Comparison of ENCODE assay signal across 1 cellular context in the genomic region with DNA sequence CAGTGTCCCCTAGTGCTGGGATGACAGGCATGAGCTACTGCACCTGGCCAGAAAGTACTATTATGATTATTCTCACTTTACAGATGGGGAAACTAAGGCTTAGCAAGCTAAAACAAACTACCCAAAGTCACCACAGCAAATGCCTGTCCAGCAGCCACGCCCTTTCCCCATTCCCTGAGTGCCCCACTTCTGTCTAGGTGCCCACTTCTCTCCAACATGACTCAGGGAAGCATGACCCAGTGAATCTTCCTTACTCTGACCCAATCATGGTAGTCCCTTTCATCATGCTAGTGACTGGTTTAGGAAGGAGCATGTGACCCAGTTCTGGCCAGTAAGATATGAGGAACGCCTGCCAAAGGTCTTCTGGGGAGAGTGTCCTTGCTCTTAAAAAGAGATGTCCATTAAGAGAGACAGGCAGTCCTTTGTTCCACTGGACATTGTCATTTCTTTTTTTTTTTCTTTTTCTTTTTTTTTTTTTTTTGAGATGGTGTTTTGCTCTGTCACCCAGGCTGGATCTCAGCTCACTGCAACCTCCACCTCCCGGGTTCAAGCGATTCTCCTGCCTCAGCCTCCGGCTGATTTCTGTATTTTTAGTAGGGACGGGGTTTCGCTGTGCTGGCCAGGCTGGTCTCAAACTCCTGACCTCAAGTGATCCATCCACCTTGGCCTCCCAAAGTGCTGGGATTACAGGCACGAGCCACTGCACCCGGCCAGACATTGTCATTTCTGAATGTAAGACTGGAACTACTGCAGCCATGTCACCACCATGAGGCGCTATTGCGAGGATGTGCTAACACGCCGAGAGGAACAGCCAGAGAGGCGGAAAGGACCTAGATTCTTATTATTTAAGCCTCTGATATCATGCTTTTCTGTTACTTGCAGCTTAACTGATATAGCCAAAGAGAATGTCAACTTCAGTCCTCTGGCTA.
TF ChIP-seq lines count a peak whose summit lies in the region.

No MANE protein-coding gene starts in this region.

TF ChIP-seq in GM12878, 131 proteins besides CTCF, POLR2A, EP300 and RAD21:
- TF ChIP-seq SMAD5 (IDR thresholded peaks at IDR 0.05; ENCODE audit: low read depth) (no peak), MTA3 (IDR thresholded peaks at IDR 0.05; ENCODE audit: borderline replicate concordance, low read length) (no peak), ZNF207 (IDR thresholded peaks at IDR 0.05; ENCODE audit: borderline replicate concordance) (no peak), NR2F1 (conservative IDR thresholded peaks at IDR 0.05) (no peak), EGR1 (IDR thresholded peaks at IDR 0.05; ENCODE audit: borderline replicate concordance in 1 of 2, low read depth in 2 of 2, low read length in 2 of 2) (no peak), SIN3A (IDR thresholded peaks at IDR 0.05; ENCODE audit: low read depth, low read length) (no peak), JUND (IDR thresholded peaks at IDR 0.05; ENCODE audit: low read depth, low read length) (no peak), BHLHE40 (IDR thresholded peaks at IDR 0.05; ENCODE audit: borderline replicate concordance in 1 of 2, low read depth in 2 of 2, low read length in 1 of 2) (no peak), ATF7 (IDR thresholded peaks at IDR 0.05; ENCODE audit: low read depth) (no peak), GABPA (IDR thresholded peaks at IDR 0.05; ENCODE audit: low read depth) (no peak), BCL11A (IDR thresholded peaks at IDR 0.05; ENCODE audit: low read depth, low read length) (no peak), KLF5 (IDR thresholded peaks at IDR 0.05; ENCODE audit: partially characterized antibody) (no peak), HDAC2 (IDR thresholded peaks at IDR 0.05) (no peak), SP1 (IDR thresholded peaks at IDR 0.05; ENCODE audit: low read depth, low read length) (no peak)
- TF ChIP-seq, protein P1, sequence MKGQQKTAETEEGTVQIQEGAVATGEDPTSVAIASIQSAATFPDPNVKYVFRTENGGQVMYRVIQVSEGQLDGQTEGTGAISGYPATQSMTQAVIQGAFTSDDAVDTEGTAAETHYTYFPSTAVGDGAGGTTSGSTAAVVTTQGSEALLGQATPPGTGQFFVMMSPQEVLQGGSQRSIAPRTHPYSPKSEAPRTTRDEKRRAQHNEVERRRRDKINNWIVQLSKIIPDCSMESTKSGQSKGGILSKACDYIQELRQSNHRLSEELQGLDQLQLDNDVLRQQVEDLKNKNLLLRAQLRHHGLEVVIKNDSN (IDR thresholded peaks at IDR 0.05; ENCODE audit: borderline replicate concordance, extremely low read length, insufficient read depth, low read depth, low read length), result no peak
- TF ChIP-seq, protein P2, sequence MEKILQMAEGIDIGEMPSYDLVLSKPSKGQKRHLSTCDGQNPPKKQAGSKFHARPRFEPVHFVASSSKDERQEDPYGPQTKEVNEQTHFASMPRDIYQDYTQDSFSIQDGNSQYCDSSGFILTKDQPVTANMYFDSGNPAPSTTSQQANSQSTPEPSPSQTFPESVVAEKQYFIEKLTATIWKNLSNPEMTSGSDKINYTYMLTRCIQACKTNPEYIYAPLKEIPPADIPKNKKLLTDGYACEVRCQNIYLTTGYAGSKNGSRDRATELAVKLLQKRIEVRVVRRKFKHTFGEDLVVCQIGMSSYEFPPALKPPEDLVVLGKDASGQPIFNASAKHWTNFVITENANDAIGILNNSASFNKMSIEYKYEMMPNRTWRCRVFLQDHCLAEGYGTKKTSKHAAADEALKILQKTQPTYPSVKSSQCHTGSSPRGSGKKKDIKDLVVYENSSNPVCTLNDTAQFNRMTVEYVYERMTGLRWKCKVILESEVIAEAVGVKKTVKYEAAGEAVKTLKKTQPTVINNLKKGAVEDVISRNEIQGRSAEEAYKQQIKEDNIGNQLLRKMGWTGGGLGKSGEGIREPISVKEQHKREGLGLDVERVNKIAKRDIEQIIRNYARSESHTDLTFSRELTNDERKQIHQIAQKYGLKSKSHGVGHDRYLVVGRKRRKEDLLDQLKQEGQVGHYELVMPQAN (conservative IDR thresholded peaks at IDR 0.05), result no peak
